25 cellular contexts compared by ENCODE assay signal in the genomic region with DNA sequence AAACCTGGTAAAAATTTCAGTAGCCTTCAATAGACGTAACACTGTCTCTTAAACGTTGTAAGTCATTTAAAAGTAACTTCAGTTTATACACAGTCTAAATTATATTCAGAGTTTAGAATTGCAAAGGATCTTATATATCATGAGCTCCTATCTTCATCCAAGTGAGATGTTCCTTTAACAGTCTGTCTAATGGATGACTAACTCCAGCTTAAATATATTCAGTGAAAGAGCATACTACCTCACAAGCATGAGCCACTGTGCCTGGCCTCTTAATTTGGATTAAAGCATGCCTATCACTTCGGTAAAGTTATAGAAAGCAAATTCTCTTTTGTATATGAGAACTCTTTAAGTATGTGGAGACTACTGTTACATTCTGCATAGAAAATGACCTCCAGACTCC.
"Had no signal": no experiment of that assay in that cellular context is flagged by ENCODE, and none has a peak within 500 bp of the region (broad histone marks: within the 10 kb centered on the region; RNA-seq: fewer than 3 reads in every experiment).

No MANE protein-coding gene starts in this region.

- H3K27me3 Mint-ChIP-seq: stimulated activated naive CD8-positive, alpha-beta T cell treated with anti-CD3 and anti-CD28 coated beads, Interleukin-15, amount 100 ng/mL, for 72 hours had no signal

- H3K36me3 Mint-ChIP-seq: natural killer cell had no signal

- H3K4me2 ChIP-seq: hepatocyte, smooth muscle cell had no signal

- ATAC-seq: esophagus mucosa; gastroesophageal sphincter; left cardiac atrium; left lung; lower lobe of right lung; natural killer cell; pancreas; sciatic nerve; stimulated activated naive CD8-positive, alpha-beta T cell treated with anti-CD3 and anti-CD28 coated beads, Interleukin-15, amount 100 ng/mL, for 72 hours had no signal

- H2AFZ ChIP-seq: hepatocyte had no signal

- H3K4me3 Mint-ChIP-seq: natural killer cell; stimulated activated naive CD8-positive, alpha-beta T cell treated with anti-CD3 and anti-CD28 coated beads, Interleukin-15, amount 100 ng/mL, for 72 hours had no signal

- H3K4me3 ChIP-seq: dorsolateral prefrontal cortex, gastroesophageal sphincter, hepatocyte, left lung, lower lobe of right lung, pancreas, smooth muscle cell, thyroid gland, vagina had no signal

- H3K9me3 ChIP-seq: gastroesophageal sphincter, heart left ventricle, left lung, lower lobe of right lung, pancreas, thyroid gland, vagina had no signal

- H3K27me3 ChIP-seq: dorsolateral prefrontal cortex, gastroesophageal sphincter, heart left ventricle, hepatocyte, left lung, pancreas, thyroid gland, vagina had no signal

- DNase-seq: dorsolateral prefrontal cortex; effector CD4-positive, alpha-beta T cell; foreskin fibroblast; heart left ventricle; left cardiac atrium; left lung; lower lobe of right lung; natural killer cell; occipital lobe; pancreas; stimulated activated CD4-positive, alpha-beta T cell treated with anti-CD3 and anti-CD28 coated beads, Interleukin-12 subunit alpha, Interleukin-12 subunit beta, amount 100 ng/mL, for 4 hours; stimulated activated CD4-positive, alpha-beta T cell treated with anti-CD3 and anti-CD28 coated beads, Interleukin-1b, Interleukin-23, amount 100 ng/mL, for 48 hours; stimulated activated CD4-positive, alpha-beta T cell treated with anti-CD3 and anti-CD28 coated beads, Interleukin-4, amount 100 ng/mL, for 1 hour; stimulated activated CD8-positive, alpha-beta memory T cell treated with anti-CD3 and anti-CD28 coated beads, Interleukin-4, amount 100 ng/mL, for 48 hours; stimulated activated naive CD4-positive, alpha-beta T cell; stimulated activated naive CD8-positive, alpha-beta T cell treated with anti-CD3 and anti-CD28 coated beads, Interleukin-15, amount 100 ng/mL, for 72 hours; thyroid gland; trophoblast cell had no signal

- H3K27ac Mint-ChIP-seq: stimulated activated naive CD8-positive, alpha-beta T cell treated with anti-CD3 and anti-CD28 coated beads, Interleukin-15, amount 100 ng/mL, for 72 hours had no signal

- H3K9me3 Mint-ChIP-seq: natural killer cell; stimulated activated naive CD8-positive, alpha-beta T cell treated with anti-CD3 and anti-CD28 coated beads, Interleukin-15, amount 100 ng/mL, for 72 hours had no signal

- H3K27ac ChIP-seq: epithelial cell of prostate, gastroesophageal sphincter, hepatocyte, lower lobe of right lung, pancreas, thyroid gland, vagina had no signal
